29 cellular contexts compared by ENCODE assay signal in genomic region chr6:991192-991591, GRCh38.
"Had no signal": no experiment of that assay in that cellular context is flagged by ENCODE, and none has a peak within 500 bp of the region (broad histone marks: within the 10 kb centered on the region; RNA-seq: fewer than 3 reads in every experiment).

No MANE protein-coding gene starts in this region.

- DNase-seq: activated effector memory CD4-positive, alpha-beta T cell treated with anti-CD3 and anti-CD28 coated beads, Interleukin-2, amount 50 U/mL, for 16 hours; activated effector memory CD4-positive, alpha-beta T cell treated with Interleukin-2 at 50 U/mL for 16 hours; activated gamma-delta T cell; activated gamma-delta T cell treated with Interleukin-2 at 50 U/mL for 16 hours; activated naive CD4-positive, alpha-beta T cell; activated naive CD4-positive, alpha-beta T cell treated with anti-CD3 and anti-CD28 coated beads for 36 hours; activated naive CD4-positive, alpha-beta T cell treated with anti-CD3 and anti-CD28 coated beads, Interleukin-2, amount 10 ng/mL, durations not matched to agents 7 days and 5 days; activated naive CD4-positive, alpha-beta T cell treated with anti-CD3 and anti-CD28 coated beads, Interleukin-2, amount 50 U/mL, for 16 hours; activated naive CD4-positive, alpha-beta T cell treated with Interleukin-2 at 50 U/mL for 16 hours; activated naive CD8-positive, alpha-beta T cell treated with anti-CD3 and anti-CD28 coated beads for 36 hours; activated naive CD8-positive, alpha-beta T cell treated with anti-CD3 and anti-CD28 coated beads, Interleukin-2, amount 10 ng/mL, durations not matched to agents 7 days and 5 days; activated naive CD8-positive, alpha-beta T cell treated with anti-CD3 and anti-CD28 coated beads, Interleukin-2, amount 50 U/mL, for 24 hours; activated T-cell treated with anti-CD3 and anti-CD28 coated beads, Interleukin-2, amount 50 U/mL, for 24 hours; activated T-cell treated with anti-CD3 and anti-CD28 coated beads, Interleukin-2, amount 50 U/mL, for 4 hours; activated T-cell treated with anti-CD3 and anti-CD28 coated beads, Interleukin-2, amount 50 U/mL, for 48 hours; activated T-cell treated with anti-CD3 and anti-CD28 coated beads, Interleukin-2, amount 50 U/mL, for 72 hours; adrenal gland; amniotic stem cell; amygdala; anterior cingulate cortex; aorta; body of pancreas; brain microvascular endothelial cell; caudate nucleus; central memory CD4-positive, alpha-beta T cell; cerebellar nuclear complex had no signal

- H3K4me1 ChIP-seq: adrenal gland, ascending aorta, body of pancreas, breast epithelium had no signal

- H3K4me3 ChIP-seq: adrenal gland, ascending aorta, body of pancreas, breast epithelium, cardiac muscle cell had no signal

- H3K27ac ChIP-seq: adrenal gland, ascending aorta, body of pancreas, brain microvascular endothelial cell, breast epithelium, cardiac muscle cell had no signal

- H3K36me3 ChIP-seq: adrenal gland, ascending aorta, brain microvascular endothelial cell, breast epithelium, cardiac muscle cell had no signal

- H3K9me3 ChIP-seq: adrenal gland, ascending aorta, body of pancreas had no signal
